Comparison of ENCODE assay signal across 1 cellular context in the genomic region with DNA sequence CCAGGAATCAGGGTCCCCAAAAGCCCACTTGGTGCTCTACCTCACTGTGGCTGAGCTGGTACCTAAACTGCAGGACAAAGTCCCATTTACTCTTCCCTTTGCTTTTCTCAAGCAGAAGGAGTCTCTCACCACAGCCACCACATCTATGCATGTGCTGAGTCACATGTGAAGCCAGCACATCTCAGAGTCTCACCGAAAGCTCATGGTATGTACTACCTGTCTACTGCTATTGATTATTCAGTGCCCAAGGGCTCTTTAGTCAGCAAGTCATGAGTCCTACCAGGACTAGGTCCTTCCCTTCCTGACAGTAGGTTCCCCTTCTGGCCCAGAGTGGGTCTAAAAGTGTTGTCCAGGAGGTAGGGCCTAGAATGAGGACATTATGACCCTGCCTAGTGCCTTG.
TF ChIP-seq lines count a peak whose summit lies in the region.

No MANE protein-coding gene starts in this region.

TF ChIP-seq in H1, 55 proteins besides CTCF, POLR2A, EP300 and RAD21 (continued from another document):
- TF ChIP-seq NANOG (IDR thresholded peaks at IDR 0.05; ENCODE audit: insufficient read depth, low read depth, low read length, poor library complexity, severe bottlenecking): no peak
- no peak for TF ChIP-seq USF2 (IDR thresholded peaks at IDR 0.05; ENCODE audit: low read length)
- TF ChIP-seq SP2 (IDR thresholded peaks at IDR 0.05; ENCODE audit: low read length): no peak
- no peak for TF ChIP-seq CBX5 (IDR thresholded peaks at IDR 0.05; ENCODE audit: low read depth, low read length)
- no peak for TF ChIP-seq TAF7 (optimal IDR thresholded peaks at IDR 0.05; ENCODE audit: borderline replicate concordance, low read depth, low read length)
- TF ChIP-seq SRF (IDR thresholded peaks at IDR 0.05; ENCODE audit: low read depth, low read length): no peak
- no peak for TF ChIP-seq JUND (IDR thresholded peaks at IDR 0.05; ENCODE audit: low read length)
- TF ChIP-seq, protein P1, sequence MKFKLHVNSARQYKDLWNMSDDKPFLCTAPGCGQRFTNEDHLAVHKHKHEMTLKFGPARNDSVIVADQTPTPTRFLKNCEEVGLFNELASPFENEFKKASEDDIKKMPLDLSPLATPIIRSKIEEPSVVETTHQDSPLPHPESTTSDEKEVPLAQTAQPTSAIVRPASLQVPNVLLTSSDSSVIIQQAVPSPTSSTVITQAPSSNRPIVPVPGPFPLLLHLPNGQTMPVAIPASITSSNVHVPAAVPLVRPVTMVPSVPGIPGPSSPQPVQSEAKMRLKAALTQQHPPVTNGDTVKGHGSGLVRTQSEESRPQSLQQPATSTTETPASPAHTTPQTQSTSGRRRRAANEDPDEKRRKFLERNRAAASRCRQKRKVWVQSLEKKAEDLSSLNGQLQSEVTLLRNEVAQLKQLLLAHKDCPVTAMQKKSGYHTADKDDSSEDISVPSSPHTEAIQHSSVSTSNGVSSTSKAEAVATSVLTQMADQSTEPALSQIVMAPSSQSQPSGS (IDR thresholded peaks at IDR 0.05; ENCODE audit: low read length): no peak
- TF ChIP-seq SIX5 (IDR thresholded peaks at IDR 0.05; ENCODE audit: low read depth, low read length): no peak
- TF ChIP-seq, protein P2, sequence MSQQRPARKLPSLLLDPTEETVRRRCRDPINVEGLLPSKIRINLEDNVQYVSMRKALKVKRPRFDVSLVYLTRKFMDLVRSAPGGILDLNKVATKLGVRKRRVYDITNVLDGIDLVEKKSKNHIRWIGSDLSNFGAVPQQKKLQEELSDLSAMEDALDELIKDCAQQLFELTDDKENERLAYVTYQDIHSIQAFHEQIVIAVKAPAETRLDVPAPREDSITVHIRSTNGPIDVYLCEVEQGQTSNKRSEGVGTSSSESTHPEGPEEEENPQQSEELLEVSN (IDR thresholded peaks at IDR 0.05): no peak
- no peak for TF ChIP-seq RNF2 (IDR thresholded peaks at IDR 0.05; ENCODE audit: borderline replicate concordance, low read depth, low read length, missing control alignments, poor library complexity, severe bottlenecking)
- TF ChIP-seq MAFK (IDR thresholded peaks at IDR 0.05; ENCODE audit: low read depth, low read length): no peak
